Comparison of ENCODE assay signal across 9 cellular contexts in genomic region chr6:31813463-31813849, GRCh38. TPM values are rescaled to one million over a fixed set of nuclear protein-coding genes. Genes with fewer than 3 reads are reported as not detected.
DNase-seq lines count a peak whose midpoint lies in the region; ATAC-seq, FAIRE-seq and TF ChIP-seq lines count a peak whose summit lies in the region.
"Had no signal": no experiment of that assay in that cellular context is flagged by ENCODE, and none has a peak within 500 bp of the region (broad histone marks: within the 10 kb centered on the region; RNA-seq: fewer than 3 reads in every experiment).

No MANE protein-coding gene starts in this region.

- H3K9me3 Mint-ChIP-seq in IgD-negative memory B cell = no peaks in the 10 kb centered on the region
- H3K9me3 Mint-ChIP-seq in stimulated activated memory B cell treated with anti-CD40 and anti-IgM and Interleukin-4, amounts not matched to agents 10 μg/mL and 1 μg/mL and 100 μg/mL, for 72 hours = no peaks in the 10 kb centered on the region

- TF ChIP-seq CTCF in kidney (IDR thresholded peaks at IDR 0.05; ENCODE audit: borderline replicate concordance, extremely low read depth, insufficient read depth) = no peak

- H3K9ac ChIP-seq in kidney (ENCODE audit: low read length in 2 of 2) = peak overlapping the region; percentile 65 to 71

- H3K4me1 ChIP-seq in kidney (ENCODE audit: control insufficient read depth in 1 of 2, insufficient read depth in 1 of 2, low read depth in 1 of 2, low read length in 2 of 2) = peaks cover 2 to 12% of the 10 kb centered on the region in 2 donors

- H3K27ac Mint-ChIP-seq in IgD-negative memory B cell = peak overlapping the region in 1 of 3 donors; percentile 96
- H3K27ac Mint-ChIP-seq in stimulated activated memory B cell treated with anti-CD40 and anti-IgM and Interleukin-4, amounts not matched to agents 10 μg/mL and 1 μg/mL and 100 μg/mL, for 72 hours = peak overlapping the region; percentile 91

- H3K27me3 Mint-ChIP-seq in IgD-negative memory B cell = no peaks in the 10 kb centered on the region
- H3K27me3 Mint-ChIP-seq in stimulated activated memory B cell treated with anti-CD40 and anti-IgM and Interleukin-4, amounts not matched to agents 10 μg/mL and 1 μg/mL and 100 μg/mL, for 72 hours = no peaks in the 10 kb centered on the region

- H3K4me3 Mint-ChIP-seq in IgD-negative memory B cell = peak overlapping the region; percentile 78 to 93 (median 83)
- H3K4me3 Mint-ChIP-seq in stimulated activated memory B cell treated with anti-CD40 and anti-IgM and Interleukin-4, amounts not matched to agents 10 μg/mL and 1 μg/mL and 100 μg/mL, for 72 hours = no peak overlapping the region

- intact Hi-C loops in kidney (cut with DNase I) = no loop called here

- H3K9me3 ChIP-seq in kidney (ENCODE audit: control insufficient read depth in 1 of 2, low read length in 2 of 2) = no peaks in the 10 kb centered on the region

- H3K36me3 ChIP-seq in kidney (ENCODE audit: control insufficient read depth in 1 of 2, insufficient read depth in 2 of 2, low read length in 2 of 2) = no peaks in the 10 kb centered on the region

- peaks cover 3% of the 10 kb centered on the region for H3K36me3 Mint-ChIP-seq in IgD-negative memory B cell
- peaks cover 12% of the 10 kb centered on the region for H3K36me3 Mint-ChIP-seq in stimulated activated memory B cell treated with anti-CD40 and anti-IgM and Interleukin-4, amounts not matched to agents 10 μg/mL and 1 μg/mL and 100 μg/mL, for 72 hours

- peak overlapping the region in 1 of 2 donors; percentile 46 for H3K4me3 ChIP-seq in kidney (ENCODE audit: low read length in 2 of 2)

- peaks cover 22 to 24% (median 23%) of the 10 kb centered on the region in 3 donors for H3K4me1 Mint-ChIP-seq in IgD-negative memory B cell
- H3K4me1 Mint-ChIP-seq in stimulated activated memory B cell treated with anti-CD40 and anti-IgM and Interleukin-4, amounts not matched to agents 10 μg/mL and 1 μg/mL and 100 μg/mL, for 72 hours = peaks cover 34% of the 10 kb centered on the region

- WGBS in adipose tissue, 3 donors = 95 to 97% (median 95%) methylated on average over 7 of the region's 7 CpGs

- H3K27ac ChIP-seq in adipose tissue (ENCODE audit: low read depth, low read length) = peak overlapping the region; percentile 19
- H3K27ac ChIP-seq in kidney (ENCODE audit: low read depth in 2 of 2, low read length in 2 of 2) = peak overlapping the region; percentile 91 to 100

- ATAC-seq in stimulated activated memory B cell treated with anti-CD40 and anti-IgM and Interleukin-4, amounts not matched to agents 10 μg/mL and 1 μg/mL and 100 μg/mL, for 72 hours = no peak
- ATAC-seq in GM21515 (IDR thresholded peaks at IDR 0.05; ENCODE audit: unreplicated experiment) (no peak), GM21723 (IDR thresholded peaks at IDR 0.05; ENCODE audit: unreplicated experiment) (no peak)

- no peak for FAIRE-seq in kidney (lab: Jason Lieb, UNC)

- DNase-seq in kidney = peak; percentile 52
- DNase-seq in stimulated activated naive CD4-positive, alpha-beta T cell (lab: John Stamatoyannopoulos, UW) = no peak
- no peak for DNase-seq in NCI-H2107 treated with DMSO at 0.1 percent for 48 hours (lab: John Stamatoyannopoulos, UW; ENCODE audit: unreplicated experiment)
- DNase-seq: MV-4-11 had no signal

RNA-seq across cellular contexts. Expression of gene HSPA1L, which starts 1.6 kb away (rescaled TPM):
- polyA plus RNA-seq in IgD-negative memory B cell (1.2 TPM), adipose tissue (1 to 10 TPM in 1 of 3 donors, under 1 TPM in 2; 0.59 to 1.0 (median 0.80) TPM), kidney (ENCODE audit: insufficient read depth, low read depth, low replicate concordance) (2.3 TPM)
- 1.7 TPM for total RNA-seq in kidney

RNA-seq across cellular contexts. Expression of gene HSPA1A, which starts 1.9 kb away (rescaled TPM):
- polyA plus RNA-seq in IgD-negative memory B cell (49.5 TPM), adipose tissue (100 to 1,000 TPM in 1 of 3 donors, 10 to 100 TPM in 2; 32.5 to 514 (median 76.3) TPM), kidney (ENCODE audit: insufficient read depth, low read depth, low replicate concordance) (209 TPM)
- 133 TPM for total RNA-seq in kidney

RNA-seq across cellular contexts. Expression of gene LSM2, which starts 6.7 kb away (rescaled TPM):
- polyA plus RNA-seq in IgD-negative memory B cell (100 TPM), adipose tissue (10 to 100 TPM; 29.7 to 55.0 (median 38.1) TPM), kidney (ENCODE audit: insufficient read depth, low read depth, low replicate concordance) (70.6 TPM)
- 41.6 TPM for total RNA-seq in kidney

RNA-seq across cellular contexts. Expression of gene HSPA1B, which starts 14.1 kb away (rescaled TPM):
- polyA plus RNA-seq in IgD-negative memory B cell (5.7 TPM), adipose tissue (100 to 1,000 TPM in 1 of 3 donors, 10 to 100 TPM in 2; 40.9 to 501 (median 47.1) TPM), kidney (ENCODE audit: insufficient read depth, low read depth, low replicate concordance) (175 TPM)
- 142 TPM for total RNA-seq in kidney

RNA-seq across cellular contexts. Expression of gene VARS1, which starts 17.9 kb away (rescaled TPM):
- polyA plus RNA-seq in IgD-negative memory B cell (83.0 TPM), adipose tissue (10 to 100 TPM; 24.2 to 38.6 (median 29.1) TPM), kidney (ENCODE audit: insufficient read depth, low read depth, low replicate concordance) (30.3 TPM)
- 79.0 TPM for total RNA-seq in kidney
